ENCODE assay signal across 21 cellular contexts in the genomic region with DNA sequence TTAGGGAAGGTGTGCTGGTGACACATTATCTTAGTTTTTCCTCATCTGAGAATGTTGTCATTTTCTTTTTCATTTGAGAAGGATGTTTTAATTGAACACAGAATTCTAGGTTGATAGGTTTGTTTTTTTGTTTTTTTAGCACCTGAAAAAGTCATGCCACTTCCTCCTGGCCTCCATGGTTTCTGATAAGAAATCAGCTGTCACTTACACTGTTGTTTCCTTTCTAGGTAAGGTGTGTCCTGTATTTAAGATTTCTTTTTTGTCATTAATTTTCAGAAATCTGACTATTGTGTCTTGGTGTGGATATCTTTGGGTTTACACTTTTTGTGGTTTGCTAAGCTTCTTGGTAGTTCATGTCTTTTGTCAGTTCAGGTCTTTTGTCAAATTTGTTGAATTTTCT.
DNase-seq lines count a peak whose midpoint lies in the region; ATAC-seq and TF ChIP-seq lines count a peak whose summit lies in the region.
"Had no signal": no experiment of that assay in that cellular context is flagged by ENCODE, and none has a peak within 500 bp of the region (broad histone marks: within the 10 kb centered on the region; RNA-seq: fewer than 3 reads in every experiment).

No MANE protein-coding gene starts in this region.

- no peak for ATAC-seq in activated CD8-positive, alpha-beta T cell treated with anti-CD3 and anti-CD28 coated beads for 36 hours
- ATAC-seq in activated CD8-positive, alpha-beta T cell treated with anti-CD3 and anti-CD28 coated beads, Interleukin-2, amount 10 ng/mL, durations not matched to agents 7 days and 5 days: no peak
- ATAC-seq in HCT116 (no peak), memory B cell (ENCODE audit: low read depth) (no peak), HG02981 (IDR thresholded peaks at IDR 0.05; ENCODE audit: unreplicated experiment) (no peak)
- ATAC-seq: A549, PC-3, SK-N-SH treated with all-trans-retinoic acid at 6 μM for 48 hours had no signal

- peaks cover 5% of the 10 kb centered on the region for H3K4me1 Mint-ChIP-seq in activated CD8-positive, alpha-beta T cell treated with anti-CD3 and anti-CD28 coated beads for 36 hours (ENCODE audit: low read depth)
- peaks cover 12% of the 10 kb centered on the region for H3K4me1 Mint-ChIP-seq in activated CD8-positive, alpha-beta T cell treated with anti-CD3 and anti-CD28 coated beads, Interleukin-2, amount 10 ng/mL, durations not matched to agents 7 days and 5 days (ENCODE audit: low read depth)
- peaks cover 9% of the 10 kb centered on the region for H3K4me1 Mint-ChIP-seq in T-helper 2 cell treated with Interferon-gamma antibody and Interleukin-4, amounts not matched to agents 5 μg/mL and 100 μg/mL, for 36 hours (ENCODE audit: low read depth)
- H3K4me1 Mint-ChIP-seq in memory B cell: no peaks in the 10 kb centered on the region

- POLR2A ChIA-PET in activated CD8-positive, alpha-beta T cell treated with anti-CD3 and anti-CD28 coated beads for 36 hours (lab: Charles Lee): no interaction called here
- POLR2A ChIA-PET in activated CD8-positive, alpha-beta T cell treated with anti-CD3 and anti-CD28 coated beads, Interleukin-2, amount 10 ng/mL, durations not matched to agents 7 days and 5 days (lab: Charles Lee): no interaction called here
- POLR2A ChIA-PET in HCT116 (lab: Charles Lee): no interaction called here

- RAD21 ChIA-PET in HCT116 (lab: Charles Lee; ENCODE audit: low non-redundant PET in 1 of 2, low total read pairs in 2 of 2, uncharacterized antibody in 2 of 2, unreplicated experiment in 2 of 2): no interaction called here

- H3K27ac ChIP-seq in HCT116 (ENCODE audit: low read depth, low read length): no peak overlapping the region
- H3K27ac ChIP-seq: A549, RWPE1 had no signal

- H4K20me1 ChIP-seq in HCT116 (ENCODE audit: insufficient read depth): no peaks in the 10 kb centered on the region

- H3K9me3 Mint-ChIP-seq in activated CD8-positive, alpha-beta T cell treated with anti-CD3 and anti-CD28 coated beads for 36 hours: peaks cover 10% of the 10 kb centered on the region
- peaks cover 15% of the 10 kb centered on the region for H3K9me3 Mint-ChIP-seq in activated CD8-positive, alpha-beta T cell treated with anti-CD3 and anti-CD28 coated beads, Interleukin-2, amount 10 ng/mL, durations not matched to agents 7 days and 5 days (ENCODE audit: insufficient read depth)
- peaks cover 22% of the 10 kb centered on the region for H3K9me3 Mint-ChIP-seq in T-helper 2 cell treated with Interferon-gamma antibody and Interleukin-4, amounts not matched to agents 5 μg/mL and 100 μg/mL, for 36 hours
- H3K9me3 Mint-ChIP-seq in memory B cell: peaks cover 5% of the 10 kb centered on the region

- H2AFZ ChIP-seq in HCT116 (ENCODE audit: low read depth, low read length, poor library complexity, severe bottlenecking): no peak overlapping the region

- TF ChIP-seq CTCF in activated CD8-positive, alpha-beta T cell treated with anti-CD3 and anti-CD28 coated beads for 36 hours (IDR thresholded peaks at IDR 0.05): no peak
- no peak for TF ChIP-seq CTCF in HCT116 (IDR thresholded peaks at IDR 0.05 in 2 of 3, conservative IDR thresholded peaks at IDR 0.05 in 1 of 3; ENCODE audit: borderline replicate concordance in 1 of 3, insufficient read depth in 1 of 3, low read depth in 2 of 3, low read length in 2 of 3)

- no peak for DNase-seq in activated CD8-positive, alpha-beta T cell treated with anti-CD3 and anti-CD28 coated beads for 36 hours
- DNase-seq in activated CD8-positive, alpha-beta T cell treated with anti-CD3 and anti-CD28 coated beads, Interleukin-2, amount 10 ng/mL, durations not matched to agents 7 days and 5 days: no peak
- DNase-seq in HCT116 (ENCODE audit: low read depth, low spot score) (no peak), memory B cell (ENCODE audit: low spot score in 2 of 2) (no peak), DMS79 treated with DMSO at 0.1 percent for 48 hours (lab: John Stamatoyannopoulos, UW) (no peak)
- no peak for DNase-seq in T-helper 2 cell treated with Interferon-gamma antibody and Interleukin-4, amounts not matched to agents 5 μg/mL and 100 μg/mL, for 36 hours (ENCODE audit: low spot score)
- no peak for DNase-seq in activated CD4-positive, CD25-positive, alpha-beta regulatory T cell treated with anti-CD3 and anti-CD28 coated beads, Interleukin-2, amount 50 U/mL, for 72 hours
- DNase-seq: Calu3; CD4-positive, alpha-beta T cell; DMS53; NCI-H1092 treated with DMSO at 0.1 percent for 48 hours; NCI-H146; NCI-H2081; NCI-H510A; NCI-H774; PC-3; SIG-M5 had no signal

- no peaks in the 10 kb centered on the region for H3K27me3 ChIP-seq in HCT116 (ENCODE audit: insufficient read depth, low read length)

- peak overlapping the region; percentile 30 for H3K27ac Mint-ChIP-seq in activated CD8-positive, alpha-beta T cell treated with anti-CD3 and anti-CD28 coated beads for 36 hours
- H3K27ac Mint-ChIP-seq in activated CD8-positive, alpha-beta T cell treated with anti-CD3 and anti-CD28 coated beads, Interleukin-2, amount 10 ng/mL, durations not matched to agents 7 days and 5 days: no peak overlapping the region
- H3K27ac Mint-ChIP-seq in T-helper 2 cell treated with Interferon-gamma antibody and Interleukin-4, amounts not matched to agents 5 μg/mL and 100 μg/mL, for 36 hours: peak overlapping the region; percentile 17
- peak overlapping the region; percentile 29 for H3K27ac Mint-ChIP-seq in memory B cell

- H3K4me1 ChIP-seq in HCT116 (ENCODE audit: control insufficient read depth in 1 of 2, insufficient read depth in 2 of 2, low read length in 2 of 2): no peaks in the 10 kb centered on the region
- H3K4me1 ChIP-seq: A549 had no signal

- H3K27me3 Mint-ChIP-seq in activated CD8-positive, alpha-beta T cell treated with anti-CD3 and anti-CD28 coated beads for 36 hours: no peaks in the 10 kb centered on the region
- no peaks in the 10 kb centered on the region for H3K27me3 Mint-ChIP-seq in activated CD8-positive, alpha-beta T cell treated with anti-CD3 and anti-CD28 coated beads, Interleukin-2, amount 10 ng/mL, durations not matched to agents 7 days and 5 days (ENCODE audit: low read depth)
- H3K27me3 Mint-ChIP-seq in T-helper 2 cell treated with Interferon-gamma antibody and Interleukin-4, amounts not matched to agents 5 μg/mL and 100 μg/mL, for 36 hours (ENCODE audit: low read depth): no peaks in the 10 kb centered on the region
- no peaks in the 10 kb centered on the region for H3K27me3 Mint-ChIP-seq in memory B cell
- H3K27me3 Mint-ChIP-seq: CD4-positive, alpha-beta T cell had no signal

- no TSS peak for BruUV-seq in HCT116 (replicated peaks; lab: Mats Ljungman, UMichigan)

- peaks cover 51% of the 10 kb centered on the region for H3K36me3 Mint-ChIP-seq in activated CD8-positive, alpha-beta T cell treated with anti-CD3 and anti-CD28 coated beads for 36 hours (ENCODE audit: low read depth)
- peaks cover 69% of the 10 kb centered on the region for H3K36me3 Mint-ChIP-seq in activated CD8-positive, alpha-beta T cell treated with anti-CD3 and anti-CD28 coated beads, Interleukin-2, amount 10 ng/mL, durations not matched to agents 7 days and 5 days (ENCODE audit: low read depth)
- H3K36me3 Mint-ChIP-seq in T-helper 2 cell treated with Interferon-gamma antibody and Interleukin-4, amounts not matched to agents 5 μg/mL and 100 μg/mL, for 36 hours (ENCODE audit: low read depth): peaks cover 77% of the 10 kb centered on the region
- H3K36me3 Mint-ChIP-seq in memory B cell: peaks cover 50% of the 10 kb centered on the region

- H3K9me3 ChIP-seq in HCT116 (ENCODE audit: control insufficient read depth in 1 of 2, insufficient read depth in 1 of 2, low read depth in 1 of 2, low read length in 2 of 2): peaks cover 4 to 10% of the 10 kb centered on the region in 2 experiments; a peak in 1 of 4 replicates

- no peak for TF ChIP-seq POLR2A in HCT116 (IDR thresholded peaks at IDR 0.05; ENCODE audit: borderline replicate concordance, extremely low read depth, insufficient read depth, insufficient read length)

- H3K79me2 ChIP-seq in HCT116 (ENCODE audit: insufficient read depth, low read length): no peaks in the 10 kb centered on the region

- H3K4me3 ChIP-seq in HCT116 (replicated peaks in 1 of 2; ENCODE audit: low read depth in 1 of 2, low read length in 2 of 2): no peak overlapping the region
- H3K4me3 ChIP-seq: A549 had no signal

- intact Hi-C loops in activated CD8-positive, alpha-beta T cell treated with anti-CD3 and anti-CD28 coated beads for 36 hours (cut with micrococcal nuclease): no loop called here
- intact Hi-C loops in HCT116 (cut with micrococcal nuclease): no loop called here

- H3K4me2 ChIP-seq in HCT116 (ENCODE audit: low read length): no peak overlapping the region
- H3K4me2 ChIP-seq: A549 had no signal

- H3K9me2 ChIP-seq in HCT116 (ENCODE audit: insufficient read depth): no peaks in the 10 kb centered on the region

- no peak for TF ChIP-seq RAD21 in HCT116 (IDR thresholded peaks at IDR 0.05; ENCODE audit: low read depth)

- no peak overlapping the region for H3K9ac ChIP-seq in HCT116 (ENCODE audit: low read length)

- H3K36me3 ChIP-seq in HCT116 (ENCODE audit: control insufficient read depth in 1 of 2, insufficient read depth in 2 of 2, low read length in 2 of 2): peaks cover 6 to 23% of the 10 kb centered on the region in 2 experiments; a peak in 3 of 4 replicates

- CTCF ChIA-PET in activated CD8-positive, alpha-beta T cell treated with anti-CD3 and anti-CD28 coated beads for 36 hours (lab: Charles Lee): no interaction called here
- CTCF ChIA-PET in activated CD8-positive, alpha-beta T cell treated with anti-CD3 and anti-CD28 coated beads, Interleukin-2, amount 10 ng/mL, durations not matched to agents 7 days and 5 days (lab: Charles Lee): no interaction called here
- CTCF ChIA-PET in HCT116 (lab: Charles Lee): no interaction called here

- H3K4me3 Mint-ChIP-seq in activated CD8-positive, alpha-beta T cell treated with anti-CD3 and anti-CD28 coated beads for 36 hours: no peak overlapping the region
- H3K4me3 Mint-ChIP-seq in activated CD8-positive, alpha-beta T cell treated with anti-CD3 and anti-CD28 coated beads, Interleukin-2, amount 10 ng/mL, durations not matched to agents 7 days and 5 days: no peak overlapping the region
- no peak overlapping the region for H3K4me3 Mint-ChIP-seq in T-helper 2 cell treated with Interferon-gamma antibody and Interleukin-4, amounts not matched to agents 5 μg/mL and 100 μg/mL, for 36 hours
- H3K4me3 Mint-ChIP-seq in memory B cell: no peak overlapping the region
- H3K4me3 Mint-ChIP-seq: CD4-positive, alpha-beta T cell had no signal

TF ChIP-seq in HCT116, 20 proteins besides CTCF, POLR2A, EP300 and RAD21:
- TF ChIP-seq SP1 (IDR thresholded peaks at IDR 0.05; ENCODE audit: low read depth) (no peak), CBX3 (IDR thresholded peaks at IDR 0.05; ENCODE audit: low read depth) (peak; percentile 30; the same call in 1 of the 2 replicates), ELF1 (IDR thresholded peaks at IDR 0.05; ENCODE audit: borderline replicate concordance, low read depth) (no peak), CEBPB (IDR thresholded peaks at IDR 0.05; ENCODE audit: low read depth) (no peak), JUND (IDR thresholded peaks at IDR 0.05) (no peak), TCF7L2 (IDR thresholded peaks at IDR 0.05; ENCODE audit: borderline replicate concordance, extremely low read depth, insufficient read depth, insufficient read length) (no peak)
